ENCODE assay signal across 18 cellular contexts in the genomic region with DNA sequence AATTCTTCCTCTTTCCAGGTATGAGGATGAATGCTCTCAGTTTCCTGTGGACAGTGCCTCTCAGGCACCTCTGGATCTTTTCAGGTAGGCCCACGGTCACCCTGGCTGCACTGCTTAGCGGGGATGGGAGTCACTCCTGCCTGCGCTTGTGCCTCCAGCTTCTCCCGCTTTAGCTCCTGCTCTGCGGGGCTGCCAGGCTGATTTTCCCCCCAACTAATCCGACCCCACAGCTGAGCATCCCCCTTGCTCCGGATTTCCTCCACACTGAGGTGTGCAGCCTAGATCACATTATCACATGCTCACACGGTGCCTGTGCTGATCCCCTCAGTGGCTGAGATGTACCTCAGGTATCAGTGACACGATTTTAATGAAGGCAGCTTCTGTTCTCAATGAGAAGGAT.
"Had no signal": no experiment of that assay in that cellular context is flagged by ENCODE, and none has a peak within 500 bp of the region (broad histone marks: within the 10 kb centered on the region; RNA-seq: fewer than 3 reads in every experiment).

No MANE protein-coding gene starts in this region.

- H3K4me1 ChIP-seq: colonic mucosa, esophagus squamous epithelium, gastrocnemius medialis, heart right ventricle, lower lobe of right lung had no signal

- H3K27ac ChIP-seq: colonic mucosa, esophagus squamous epithelium, gastrocnemius medialis, heart right ventricle, left lung, lower lobe of right lung had no signal

- H3K36me3 ChIP-seq: colonic mucosa, esophagus squamous epithelium, gastrocnemius medialis, heart right ventricle, left lung, lower lobe of right lung had no signal

- H3K27me3 ChIP-seq: colonic mucosa, esophagus squamous epithelium, gastrocnemius medialis, left lung had no signal

- H3K4me3 ChIP-seq: colonic mucosa, esophagus squamous epithelium, gastrocnemius medialis, heart right ventricle, left lung, lower lobe of right lung had no signal

- H3K9me3 ChIP-seq: colonic mucosa, gastrocnemius medialis, heart right ventricle, left lung, lower lobe of right lung had no signal

- DNase-seq: colonic mucosa; cortex of kidney; effector memory CD4-positive, alpha-beta T cell; esophagus squamous epithelium; foreskin fibroblast; foreskin melanocyte; gastrocnemius medialis; glutamatergic neuron; head of caudate nucleus; heart right ventricle; hippocampal formation; left cardiac atrium; left ventricle myocardium superior; lower lobe of right lung; mesendoderm; midbrain; naive thymus-derived CD4-positive, alpha-beta T cell had no signal
